In the genomic region with DNA sequence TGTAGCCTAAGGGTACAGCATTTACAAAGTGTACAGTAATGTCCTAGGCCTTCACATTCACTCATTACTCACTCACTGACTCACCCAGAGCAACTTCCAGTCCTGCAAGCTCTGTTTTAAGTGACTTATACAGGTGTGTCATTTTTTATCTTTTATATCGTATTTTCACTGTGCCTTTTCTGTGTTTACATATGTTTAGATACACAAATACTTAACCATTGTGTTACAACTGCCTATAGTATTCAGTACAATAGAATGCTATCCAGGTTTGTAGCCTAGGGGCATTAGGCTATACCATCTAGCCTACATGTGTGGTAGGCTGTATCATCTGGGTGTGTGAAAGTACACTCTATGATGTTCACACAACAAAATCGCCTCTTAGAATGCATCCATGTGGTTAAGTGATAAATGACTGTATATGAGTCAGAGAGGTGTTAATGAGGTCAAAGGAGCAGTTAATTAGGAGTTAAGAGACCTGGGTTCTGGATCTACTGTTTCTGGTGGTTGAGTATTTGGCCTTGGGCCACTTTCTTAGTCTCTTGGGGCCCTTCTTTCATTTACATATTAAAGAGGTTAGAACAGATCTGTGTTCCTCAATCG, we compare ENCODE assay signal across 1 cellular context.
TF ChIP-seq lines count a peak whose summit lies in the region.

No MANE protein-coding gene starts in this region.

TF ChIP-seq in GM23338, 12 proteins besides CTCF, POLR2A, EP300 and RAD21 (continued from another document):
- TF ChIP-seq, protein P1, sequence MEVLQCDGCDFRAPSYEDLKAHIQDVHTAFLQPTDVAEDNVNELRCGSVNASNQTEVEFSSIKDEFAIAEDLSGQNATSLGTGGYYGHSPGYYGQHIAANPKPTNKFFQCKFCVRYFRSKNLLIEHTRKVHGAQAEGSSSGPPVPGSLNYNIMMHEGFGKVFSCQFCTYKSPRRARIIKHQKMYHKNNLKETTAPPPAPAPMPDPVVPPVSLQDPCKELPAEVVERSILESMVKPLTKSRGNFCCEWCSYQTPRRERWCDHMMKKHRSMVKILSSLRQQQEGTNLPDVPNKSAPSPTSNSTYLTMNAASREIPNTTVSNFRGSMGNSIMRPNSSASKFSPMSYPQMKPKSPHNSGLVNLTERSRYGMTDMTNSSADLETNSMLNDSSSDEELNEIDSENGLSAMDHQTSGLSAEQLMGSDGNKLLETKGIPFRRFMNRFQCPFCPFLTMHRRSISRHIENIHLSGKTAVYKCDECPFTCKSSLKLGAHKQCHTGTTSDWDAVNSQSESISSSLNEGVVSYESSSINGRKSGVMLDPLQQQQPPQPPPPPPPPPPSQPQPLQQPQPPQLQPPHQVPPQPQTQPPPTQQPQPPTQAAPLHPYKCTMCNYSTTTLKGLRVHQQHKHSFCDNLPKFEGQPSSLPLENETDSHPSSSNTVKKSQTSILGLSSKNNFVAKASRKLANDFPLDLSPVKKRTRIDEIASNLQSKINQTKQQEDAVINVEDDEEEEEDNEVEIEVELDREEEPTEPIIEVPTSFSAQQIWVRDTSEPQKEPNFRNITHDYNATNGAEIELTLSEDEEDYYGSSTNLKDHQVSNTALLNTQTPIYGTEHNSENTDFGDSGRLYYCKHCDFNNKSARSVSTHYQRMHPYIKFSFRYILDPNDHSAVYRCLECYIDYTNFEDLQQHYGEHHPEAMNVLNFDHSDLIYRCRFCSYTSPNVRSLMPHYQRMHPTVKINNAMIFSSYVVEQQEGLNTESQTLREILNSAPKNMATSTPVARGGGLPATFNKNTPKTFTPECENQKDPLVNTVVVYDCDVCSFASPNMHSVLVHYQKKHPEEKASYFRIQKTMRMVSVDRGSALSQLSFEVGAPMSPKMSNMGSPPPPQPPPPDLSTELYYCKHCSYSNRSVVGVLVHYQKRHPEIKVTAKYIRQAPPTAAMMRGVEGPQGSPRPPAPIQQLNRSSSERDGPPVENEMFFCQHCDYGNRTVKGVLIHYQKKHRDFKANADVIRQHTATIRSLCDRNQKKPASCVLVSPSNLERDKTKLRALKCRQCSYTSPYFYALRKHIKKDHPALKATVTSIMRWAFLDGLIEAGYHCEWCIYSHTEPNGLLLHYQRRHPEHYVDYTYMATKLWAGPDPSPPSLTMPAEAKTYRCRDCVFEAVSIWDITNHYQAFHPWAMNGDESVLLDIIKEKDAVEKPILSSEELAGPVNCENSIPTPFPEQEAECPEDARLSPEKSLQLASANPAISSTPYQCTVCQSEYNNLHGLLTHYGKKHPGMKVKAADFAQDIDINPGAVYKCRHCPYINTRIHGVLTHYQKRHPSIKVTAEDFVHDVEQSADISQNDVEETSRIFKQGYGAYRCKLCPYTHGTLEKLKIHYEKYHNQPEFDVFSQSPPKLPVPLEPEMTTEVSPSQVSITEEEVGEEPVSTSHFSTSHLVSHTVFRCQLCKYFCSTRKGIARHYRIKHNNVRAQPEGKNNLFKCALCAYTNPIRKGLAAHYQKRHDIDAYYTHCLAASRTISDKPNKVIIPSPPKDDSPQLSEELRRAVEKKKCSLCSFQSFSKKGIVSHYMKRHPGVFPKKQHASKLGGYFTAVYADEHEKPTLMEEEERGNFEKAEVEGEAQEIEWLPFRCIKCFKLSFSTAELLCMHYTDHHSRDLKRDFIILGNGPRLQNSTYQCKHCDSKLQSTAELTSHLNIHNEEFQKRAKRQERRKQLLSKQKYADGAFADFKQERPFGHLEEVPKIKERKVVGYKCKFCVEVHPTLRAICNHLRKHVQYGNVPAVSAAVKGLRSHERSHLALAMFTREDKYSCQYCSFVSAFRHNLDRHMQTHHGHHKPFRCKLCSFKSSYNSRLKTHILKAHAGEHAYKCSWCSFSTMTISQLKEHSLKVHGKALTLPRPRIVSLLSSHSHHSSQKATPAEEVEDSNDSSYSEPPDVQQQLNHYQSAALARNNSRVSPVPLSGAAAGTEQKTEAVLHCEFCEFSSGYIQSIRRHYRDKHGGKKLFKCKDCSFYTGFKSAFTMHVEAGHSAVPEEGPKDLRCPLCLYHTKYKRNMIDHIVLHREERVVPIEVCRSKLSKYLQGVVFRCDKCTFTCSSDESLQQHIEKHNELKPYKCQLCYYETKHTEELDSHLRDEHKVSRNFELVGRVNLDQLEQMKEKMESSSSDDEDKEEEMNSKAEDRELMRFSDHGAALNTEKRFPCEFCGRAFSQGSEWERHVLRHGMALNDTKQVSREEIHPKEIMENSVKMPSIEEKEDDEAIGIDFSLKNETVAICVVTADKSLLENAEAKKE (CRISPR knock-in tag; IDR thresholded peaks at IDR 0.05): no peak
TF ChIP-seq in GM23338: peak in this region for 0.
